8 cellular contexts compared by ENCODE assay signal in the genomic region with DNA sequence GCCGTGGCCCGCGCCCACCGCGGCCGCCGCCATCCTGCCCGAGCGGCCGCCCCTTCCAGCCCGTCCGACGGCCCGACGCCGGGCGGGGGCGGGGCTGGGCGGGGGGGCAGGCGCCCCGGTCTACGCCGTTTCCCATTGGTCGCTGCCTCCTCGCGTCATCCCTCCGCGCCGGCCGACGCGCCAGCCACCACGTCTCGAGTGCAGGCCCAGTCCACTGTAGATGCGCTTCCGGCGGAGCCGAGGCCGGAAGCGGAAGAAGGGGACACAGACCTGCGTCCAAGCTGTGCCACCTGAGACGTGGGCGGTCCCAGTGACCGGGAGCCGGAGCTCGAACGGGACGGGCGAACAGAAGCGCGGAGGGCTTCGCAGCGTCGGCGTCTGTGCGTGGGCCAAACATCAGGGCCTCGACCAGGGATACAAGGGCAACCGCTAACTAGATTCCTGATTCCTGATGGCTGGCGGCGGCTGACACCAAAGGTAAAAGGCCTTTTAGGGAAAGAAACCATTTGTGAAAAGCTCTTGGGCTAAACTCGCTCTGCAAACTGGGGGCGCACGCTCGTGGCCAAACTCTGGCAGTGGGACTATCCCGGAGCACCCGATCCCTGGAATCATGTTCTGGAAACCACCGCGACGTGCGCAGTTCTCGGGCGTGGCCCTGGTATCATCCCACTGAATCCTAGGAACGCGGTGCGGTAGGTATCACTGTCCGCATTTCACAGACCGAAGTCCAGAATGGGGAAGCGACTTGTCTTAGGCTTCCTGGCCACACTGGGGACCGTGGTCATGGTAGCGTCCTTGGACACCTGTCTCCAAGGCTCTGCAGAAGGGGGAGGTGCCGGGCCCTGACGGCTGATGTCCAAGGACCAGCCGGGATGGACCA. TPM values are rescaled to one million over a fixed set of nuclear protein-coding genes. Genes with fewer than 3 reads are reported as not detected.
DNase-seq lines count a peak whose midpoint lies in the region; ATAC-seq and TF ChIP-seq lines count a peak whose summit lies in the region.

Gene SLC35E1, minus strand, starts transcription at position 84 of the 880 bp plus-strand sequence. Its CDS starts 51 bp downstream, at position 33.

- no peaks in the 10 kb centered on the region for H3K9me3 ChIP-seq in CD4-positive, alpha-beta memory T cell (ENCODE audit: control insufficient read depth in 1 of 2, low read length in 2 of 2)
- no peaks in the 10 kb centered on the region for H3K9me3 ChIP-seq in right lobe of liver

- TF ChIP-seq POLR2A in right lobe of liver (IDR thresholded peaks at IDR 0.05) = peak; percentile 88

- ATAC-seq in GM19452 (IDR thresholded peaks at IDR 0.05; ENCODE audit: unreplicated experiment) = peak; percentile 79
- peak; percentile 53 for ATAC-seq in HG03575 (IDR thresholded peaks at IDR 0.05; ENCODE audit: extremely low read depth, insufficient number of reproducible peaks, low FRiP score, unreplicated experiment)
- peak; percentile 92 to 96 (median 94) for ATAC-seq in right lobe of liver

- peaks cover 33 to 76% (median 57%) of the 10 kb centered on the region in 4 donors for H3K4me1 Mint-ChIP-seq in CD4-positive, alpha-beta memory T cell
- peaks cover 68% of the 10 kb centered on the region for H3K4me1 Mint-ChIP-seq in activated CD4-positive, alpha-beta memory T cell treated with anti-CD3 and anti-CD28 coated beads, Interleukin-2, amount 10 ng/mL, durations not matched to agents 7 days and 5 days

- H3K27ac Mint-ChIP-seq in CD4-positive, alpha-beta memory T cell = peak within 1 kb of the TSS; percentile 98 to 100 (median 99)
- H3K27ac Mint-ChIP-seq in activated CD4-positive, alpha-beta memory T cell treated with anti-CD3 and anti-CD28 coated beads, Interleukin-2, amount 10 ng/mL, durations not matched to agents 7 days and 5 days = peak within 1 kb of the TSS; percentile 90

- no peaks in the 10 kb centered on the region for H3K9me3 Mint-ChIP-seq in CD4-positive, alpha-beta memory T cell
- H3K9me3 Mint-ChIP-seq in activated CD4-positive, alpha-beta memory T cell treated with anti-CD3 and anti-CD28 coated beads, Interleukin-2, amount 10 ng/mL, durations not matched to agents 7 days and 5 days = no peaks in the 10 kb centered on the region

- CTCF ChIA-PET in CD4-positive, alpha-beta memory T cell (lab: Charles Lee; ENCODE audit: partially characterized antibody) = interaction anchor here (2.1 kb wide), 1 partner anchor 15 kb away, joined by 8 read pairs; no protein-coding TSS in a partner anchor
- CTCF ChIA-PET in activated CD4-positive, alpha-beta memory T cell treated with anti-CD3 and anti-CD28 coated beads, Interleukin-2, amount 10 ng/mL, durations not matched to agents 7 days and 5 days (lab: Charles Lee) = interaction anchor here (2.3 kb wide), 1 partner anchor 12 kb away, joined by 13 read pairs; no protein-coding TSS in a partner anchor

- H3K4me3 Mint-ChIP-seq in CD4-positive, alpha-beta memory T cell = peak within 1 kb of the TSS; percentile 96 to 100 (median 99)
- peak within 1 kb of the TSS; percentile 93 for H3K4me3 Mint-ChIP-seq in activated CD4-positive, alpha-beta memory T cell treated with anti-CD3 and anti-CD28 coated beads, Interleukin-2, amount 10 ng/mL, durations not matched to agents 7 days and 5 days

- TF ChIP-seq CTCF in dorsolateral prefrontal cortex (IDR thresholded peaks at IDR 0.05 in 54 of 56, conservative IDR thresholded peaks at IDR 0.05 in 2 of 56; ENCODE audit: low read depth in 1 of 56, partially characterized antibody in 56 of 56) (peak in 17 of 56 donors; percentile 6 to 37 (median 23)), right lobe of liver (IDR thresholded peaks at IDR 0.05) (no peak)

- peaks cover 54% of the 10 kb centered on the region for H3K4me1 ChIP-seq in CD4-positive, alpha-beta memory T cell (ENCODE audit: insufficient read depth, low read length)
- peaks cover 0 to 38% (median 17%) of the 10 kb centered on the region in 4 donors for H3K4me1 ChIP-seq in right lobe of liver

- POLR2A ChIA-PET in CD4-positive, alpha-beta memory T cell (lab: Charles Lee; ENCODE audit: partially characterized antibody) = interaction anchor here (0.8 to 5.0 kb wide), 8 partner anchors 14 to 88 kb away, joined by 3 to 109 read pairs (median 8); partner anchors contain the start of genes C19orf44, CALR3, MED26 and SMIM7
- POLR2A ChIA-PET in activated CD4-positive, alpha-beta memory T cell treated with anti-CD3 and anti-CD28 coated beads, Interleukin-2, amount 10 ng/mL, durations not matched to agents 7 days and 5 days (lab: Charles Lee) = interaction anchor here (0.6 to 2.6 kb wide), 9 partner anchors 12 to 88 kb away, joined by 3 to 32 read pairs (median 7); partner anchors contain the start of genes CHERP, SMIM7 and TMEM38A

- H3K27ac ChIP-seq in CD4-positive, alpha-beta memory T cell (ENCODE audit: low read depth, low read length) = peak within 1 kb of the TSS; percentile 91
- H3K27ac ChIP-seq in dorsolateral prefrontal cortex (peak within 1 kb of the TSS in 58 of 59 donors; percentile 1 to 92 (median 77)), right lobe of liver (peak within 1 kb of the TSS; percentile 63 to 86 (median 69))

- peaks cover 11% of the 10 kb centered on the region for H3K36me3 ChIP-seq in CD4-positive, alpha-beta memory T cell (ENCODE audit: insufficient read depth, low read length)
- H3K36me3 ChIP-seq in right lobe of liver = peaks cover 0 to 10% (median 4%) of the 10 kb centered on the region in 4 donors

- intact Hi-C loops in CD4-positive, alpha-beta memory T cell (cut with micrococcal nuclease) = loop anchor here (1.0 kb wide), 3 partner anchors 12 to 56 kb away; partner anchors contain the start of genes CHERP and MED26
- intact Hi-C loops in dorsolateral prefrontal cortex (cut with DNase I) (loop anchor here (1.0 to 2.0 kb wide), 4 partner anchors 30 to 76 kb away; partner anchors contain the start of genes CHERP (in 2 of the 2), MED26 (in 2 of the 2), C19orf44 (in 1 of the 2) and CALR3 (in 1 of the 2)), right lobe of liver (cut with DNase I) (loop anchor here in 1 of 2 donors (5.0 kb wide), 1 partner anchor 55 kb away; the partner anchor contains the start of gene MED26)

- H3K27me3 Mint-ChIP-seq in CD4-positive, alpha-beta memory T cell = no peaks in the 10 kb centered on the region
- H3K27me3 Mint-ChIP-seq in activated CD4-positive, alpha-beta memory T cell treated with anti-CD3 and anti-CD28 coated beads, Interleukin-2, amount 10 ng/mL, durations not matched to agents 7 days and 5 days = no peaks in the 10 kb centered on the region

- H3K27me3 ChIP-seq in CD4-positive, alpha-beta memory T cell (ENCODE audit: insufficient read depth, low read length) = no peaks in the 10 kb centered on the region
- no peaks in the 10 kb centered on the region for H3K27me3 ChIP-seq in dorsolateral prefrontal cortex
- H3K27me3 ChIP-seq in right lobe of liver = no peaks in the 10 kb centered on the region

- WGBS in right lobe of liver (ENCODE audit: insufficient coverage, low coverage, low lambda C conversion rate, missing lambda C conversion rate) = under 1% methylated on average over 46 of the region's 83 CpGs

- peaks cover 12 to 40% of the 10 kb centered on the region in 2 donors for H3K36me3 Mint-ChIP-seq in CD4-positive, alpha-beta memory T cell
- H3K36me3 Mint-ChIP-seq in activated CD4-positive, alpha-beta memory T cell treated with anti-CD3 and anti-CD28 coated beads, Interleukin-2, amount 10 ng/mL, durations not matched to agents 7 days and 5 days (ENCODE audit: low read depth) = peaks cover 57% of the 10 kb centered on the region

- DNase-seq in CD4-positive, alpha-beta memory T cell = peak; percentile 89 to 91 (median 91)
- DNase-seq in NCI-H82 (lab: John Stamatoyannopoulos, UW) = peak; percentile 99
- DNase-seq in activated CD4-positive, alpha-beta memory T cell treated with anti-CD3 and anti-CD28 coated beads, Interleukin-2, amount 10 ng/mL, durations not matched to agents 7 days and 5 days = peak; percentile 93
- peak; percentile 89 to 96 (median 94) for DNase-seq in dorsolateral prefrontal cortex
- DNase-seq in right lobe of liver = peak; percentile 96 to 98 (median 98)
- peak; percentile 91 for DNase-seq in stimulated activated CD4-positive, alpha-beta T cell treated with anti-CD3 and anti-CD28 coated beads, Interleukin-4, amount 100 ng/mL, for 24 hours

- H3K4me3 ChIP-seq in CD4-positive, alpha-beta memory T cell (ENCODE audit: low read length in 2 of 2) = peak within 1 kb of the TSS; percentile 95 to 98
- H3K4me3 ChIP-seq in dorsolateral prefrontal cortex (peak within 1 kb of the TSS; percentile 68 to 99 (median 90)), right lobe of liver (peak within 1 kb of the TSS; percentile 84 to 94 (median 92))

RNA-seq across cellular contexts. Expression of gene SLC35E1, which starts in this region (rescaled TPM):
- total RNA-seq in CD4-positive, alpha-beta memory T cell = 10 to 100 TPM; 38.8 TPM
- 10 to 100 TPM; 15.3 to 31.8 TPM for polyA plus RNA-seq in CD4-positive, alpha-beta memory T cell
- total RNA-seq in activated CD4-positive, alpha-beta memory T cell treated with anti-CD3 and anti-CD28 coated beads, Interleukin-2, amount 10 ng/mL, durations not matched to agents 7 days and 5 days = 10 to 100 TPM; 57.3 to 57.7 TPM
- total RNA-seq in dorsolateral prefrontal cortex (10 to 100 TPM; 27.5 to 64.1 (median 42.2) TPM), right lobe of liver (10 to 100 TPM; 17.2 to 27.4 (median 20.1) TPM)

Comparison
In these comparisons a context has a peak if more than half of its experiments do, and no peak if none do; other contexts are left out.
1. Peak in every context shown above with its lines: DNase-seq, ATAC-seq, H3K4me3 ChIP-seq and H3K27ac ChIP-seq.